In genomic region chr18:31510319-31510718, GRCh38 we compare ENCODE assay signal across 2 cellular contexts.
A peak's percentile ranks its signal among the peaks of the same experiment; 100 is the strongest.
TF ChIP-seq lines count a peak whose summit lies in the region.

No MANE protein-coding gene starts in this region.

TF ChIP-seq in HCT116, 20 proteins besides CTCF, POLR2A, EP300 and RAD21:
- TF ChIP-seq POLR2AphosphoS5 (IDR thresholded peaks at IDR 0.05; ENCODE audit: low read depth, low read length) = no peak
- TF ChIP-seq YY1 (IDR thresholded peaks at IDR 0.05; ENCODE audit: extremely low read depth, insufficient replicate concordance, low read depth, low read length) = no peak
- peak; percentile 46 for TF ChIP-seq JUND (IDR thresholded peaks at IDR 0.05)
- TF ChIP-seq CEBPB (IDR thresholded peaks at IDR 0.05; ENCODE audit: low read depth) = no peak
- TF ChIP-seq EZH2 (IDR thresholded peaks at IDR 0.05) = no peak
- no peak for TF ChIP-seq ZBTB33 (IDR thresholded peaks at IDR 0.05; ENCODE audit: extremely low read depth, insufficient replicate concordance, low read length)
- TF ChIP-seq FOSL1 (IDR thresholded peaks at IDR 0.05; ENCODE audit: low read depth) = peak; percentile 48
- no peak for TF ChIP-seq REST (IDR thresholded peaks at IDR 0.05; ENCODE audit: low read depth)
- peak; percentile 50; the same call in 1 of the 2 replicates for TF ChIP-seq SIN3A (IDR thresholded peaks at IDR 0.05; ENCODE audit: low read depth)

TF ChIP-seq in GM12878, 131 proteins besides CTCF, POLR2A, EP300 and RAD21:
- TF ChIP-seq PAX8 (IDR thresholded peaks at IDR 0.05) (no peak), ZSCAN29 (IDR thresholded peaks at IDR 0.05) (no peak), ZNF24 (IDR thresholded peaks at IDR 0.05) (no peak), BACH1 (IDR thresholded peaks at IDR 0.05; ENCODE audit: borderline replicate concordance) (no peak), CUX1 (IDR thresholded peaks at IDR 0.05; ENCODE audit: insufficient replicate concordance, low read depth, low read length) (no peak), FOXK2 (IDR thresholded peaks at IDR 0.05) (no peak)
TF ChIP-seq in GM12878: peak in this region for 0.
